ENCODE assay signal across 8 cellular contexts in the genomic region with DNA sequence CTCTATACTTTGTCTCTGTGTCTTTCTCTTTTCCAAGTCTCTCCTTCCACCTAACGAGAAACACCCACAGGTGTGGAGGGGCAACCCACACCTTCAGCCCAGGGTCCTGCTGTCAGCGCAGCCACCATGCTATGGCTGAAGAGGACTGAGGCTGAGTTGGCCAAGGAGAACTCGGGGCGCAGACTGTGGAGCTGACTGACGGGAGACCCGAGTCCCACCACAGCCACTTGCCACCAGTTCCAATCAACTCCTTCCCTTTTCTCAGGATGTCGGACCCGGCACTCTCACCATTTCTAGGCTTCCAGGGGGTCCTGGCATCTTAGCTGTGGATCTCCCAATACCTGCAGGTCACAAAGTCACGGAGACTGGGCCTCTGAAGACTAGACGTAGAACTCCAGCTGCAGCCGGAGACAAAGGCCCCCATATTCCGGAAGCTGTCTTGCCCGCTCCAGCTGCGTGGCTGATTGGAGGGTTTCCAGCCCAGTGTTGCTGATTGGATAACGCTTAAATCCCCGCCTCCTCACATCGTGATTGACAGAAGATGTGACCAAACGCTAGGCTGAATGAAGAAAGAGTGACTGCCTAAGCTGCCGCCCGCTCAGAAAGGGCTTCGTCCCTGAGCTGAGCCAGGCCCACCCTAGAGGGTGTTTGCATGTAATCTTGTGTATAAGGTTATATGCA.
DNase-seq lines count a peak whose midpoint lies in the region; ATAC-seq, FAIRE-seq and TF ChIP-seq lines count a peak whose summit lies in the region.

No MANE protein-coding gene starts in this region.

- no peak for TF ChIP-seq EP300 in tibial nerve (IDR thresholded peaks at IDR 0.05)

- no peak for ATAC-seq in HG03457 (IDR thresholded peaks at IDR 0.05; ENCODE audit: unreplicated experiment)

- peak overlapping the region in 2 of 4 donors; percentile 48 to 49 for H3K27ac ChIP-seq in tibial nerve

- DNase-seq in GM03348 (ENCODE audit: low spot score), result peak; percentile 87
- DNase-seq in NCI-H69 (lab: John Stamatoyannopoulos, UW), result peak; percentile 73
- DNase-seq in activated T-helper 9 cell treated with anti-CD3 and anti-CD28 coated beads, Interleukin-2, amount 50 U/mL, for 16 hours (ENCODE audit: low read depth), result peak; percentile 47
- DNase-seq in frontal cortex (ENCODE audit: low spot score in 2 of 2), result peak; percentile 51
- peak; percentile 8 for DNase-seq in pulmonary artery endothelial cell (ENCODE audit: low read depth, low spot score)
- peak; percentile 85 to 87 for DNase-seq in tibial nerve (ENCODE audit: low spot score in 2 of 2)
- no peak for DNase-seq in GDM1 (lab: John Stamatoyannopoulos, UW)

- peaks cover 0 to 49% (median 5%) of the 10 kb centered on the region in 4 donors for H3K9me3 ChIP-seq in tibial nerve

- no peaks in the 10 kb centered on the region for H3K36me3 ChIP-seq in tibial nerve

- H3K4me3 ChIP-seq in tibial nerve, result peak overlapping the region in 3 of 4 donors; percentile 37 to 52 (median 42)

- no peak for FAIRE-seq in frontal cortex (lab: Jason Lieb, UNC)

- peak in 1 of 5 experiments; percentile 31 for TF ChIP-seq CTCF in tibial nerve (IDR thresholded peaks at IDR 0.05)

- no peaks in the 10 kb centered on the region for H3K4me1 ChIP-seq in tibial nerve

- H3K27me3 ChIP-seq in tibial nerve, result no peaks in the 10 kb centered on the region

- WGBS in tibial nerve, 2 donors, result 43 to 68% methylated on average over 21 of the region's 21 CpGs

- peak in 1 of 2 donors; percentile 55 for TF ChIP-seq POLR2A in tibial nerve (IDR thresholded peaks at IDR 0.05)
